ENCODE assay signal across 8 cellular contexts in the genomic region with DNA sequence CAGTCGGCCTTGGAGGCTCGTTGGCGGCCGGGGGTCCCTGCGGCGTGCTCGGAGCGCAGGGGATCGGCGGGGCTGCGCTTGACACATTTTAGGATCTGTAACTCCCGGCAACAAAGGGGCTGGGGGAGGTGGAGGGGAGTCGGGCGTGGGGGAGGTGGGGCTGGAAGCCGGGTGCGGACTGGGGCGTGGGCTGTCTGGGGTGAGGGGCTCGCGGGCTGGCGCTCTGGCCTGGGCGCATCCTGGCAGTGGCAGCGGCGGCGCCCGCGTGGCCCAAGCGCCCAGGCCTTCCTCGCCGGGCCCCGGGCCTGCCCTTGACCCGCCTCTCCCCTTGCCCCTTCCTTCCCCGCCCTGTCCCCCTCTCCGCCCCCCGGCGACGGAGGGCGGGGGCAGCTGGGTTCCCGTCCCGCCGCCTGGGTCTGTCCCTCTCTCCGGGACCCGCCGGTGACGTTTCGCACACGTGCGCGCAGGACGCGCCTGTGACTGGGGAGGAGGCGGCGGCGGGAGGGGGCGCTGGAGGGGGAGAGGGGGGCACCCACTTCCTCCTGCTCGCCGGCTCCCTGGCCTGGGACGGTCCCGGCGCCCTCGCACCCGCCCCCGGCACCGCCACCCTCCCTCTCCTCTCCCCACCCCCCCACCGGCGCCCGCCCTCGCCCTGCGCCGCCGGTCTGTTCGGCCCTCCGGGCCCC. TPM values are rescaled to one million over a fixed set of nuclear protein-coding genes. Genes with fewer than 3 reads are reported as not detected.
DNase-seq lines count a peak whose midpoint lies in the region; ATAC-seq and TF ChIP-seq lines count a peak whose summit lies in the region.

No MANE protein-coding gene starts in this region.

- WGBS in lung, 2 donors, result 1% methylated on average over 14 to 68 of the region's 72 CpGs

- H3K27ac ChIP-seq in BLaER1 treated with 17β-estradiol and CSF1 and Interleukin-3, amounts not matched to agents 10 nM and 100 nM, result peak overlapping the region; percentile 93 to 100 (median 99)
- H3K27ac ChIP-seq in dorsolateral prefrontal cortex (peak overlapping the region in 55 of 59 donors; percentile 20 to 91 (median 77)), lung (ENCODE audit: low read depth in 1 of 2, low read length in 1 of 2) (peak overlapping the region; percentile 85 to 86)

- H3K27me3 ChIP-seq in BLaER1 treated with 17β-estradiol and CSF1 and Interleukin-3, amounts not matched to agents 10 nM and 100 nM, result no peaks in the 10 kb centered on the region
- H3K27me3 ChIP-seq in dorsolateral prefrontal cortex, result peaks cover 0 to 4% (median 0%) of the 10 kb centered on the region in 45 donors
- no peaks in the 10 kb centered on the region for H3K27me3 ChIP-seq in lung (ENCODE audit: control insufficient read depth, insufficient read depth)

- peaks cover 38 to 50% (median 43%) of the 10 kb centered on the region in 10 experiments for H3K4me1 ChIP-seq in BLaER1 treated with 17β-estradiol and CSF1 and Interleukin-3, amounts not matched to agents 10 nM and 100 nM
- peaks cover 0 to 2% of the 10 kb centered on the region in 2 donors for H3K4me1 ChIP-seq in lung (ENCODE audit: control insufficient read depth in 2 of 2, insufficient read depth in 2 of 2, low read length in 2 of 2)

- intact Hi-C loops in activated CD4-positive, alpha-beta memory T cell treated with anti-CD3 and anti-CD28 coated beads for 36 hours (cut with micrococcal nuclease), result loop anchor here (5.0 kb wide), 1 partner anchor 51 kb away; no protein-coding TSS in a partner anchor
- intact Hi-C loops in dorsolateral prefrontal cortex (cut with DNase I), result loop anchor here (5.0 to 10.0 kb wide), 3 partner anchors 108 to 308 kb away; partner anchors contain the start of gene CDKAL1 (in 1 of the 2)

- H3K4me2 ChIP-seq in BLaER1 treated with 17β-estradiol and CSF1 and Interleukin-3, amounts not matched to agents 10 nM and 100 nM, result peak overlapping the region in 8 of 11 experiments; percentile 41 to 91 (median 70); a peak in 11 of 22 replicates

- peaks cover 35 to 41% (median 37%) of the 10 kb centered on the region in 11 experiments; a peak in 21 of 22 replicates for H4K20me1 ChIP-seq in BLaER1 treated with 17β-estradiol and CSF1 and Interleukin-3, amounts not matched to agents 10 nM and 100 nM

- peaks cover 53% of the 10 kb centered on the region for H3K4me1 Mint-ChIP-seq in activated CD4-positive, alpha-beta memory T cell treated with anti-CD3 and anti-CD28 coated beads for 36 hours (ENCODE audit: low read depth)

- peak overlapping the region; percentile 96 for H3K27ac Mint-ChIP-seq in activated CD4-positive, alpha-beta memory T cell treated with anti-CD3 and anti-CD28 coated beads for 36 hours

- peak overlapping the region; percentile 97 for H3K4me3 Mint-ChIP-seq in activated CD4-positive, alpha-beta memory T cell treated with anti-CD3 and anti-CD28 coated beads for 36 hours

- H3K27me3 Mint-ChIP-seq in activated CD4-positive, alpha-beta memory T cell treated with anti-CD3 and anti-CD28 coated beads for 36 hours, result no peaks in the 10 kb centered on the region

- ATAC-seq in HG03439 (IDR thresholded peaks at IDR 0.05; ENCODE audit: unreplicated experiment), result peak; percentile 44
- peak; percentile 56 for ATAC-seq in lung (ENCODE audit: insufficient read depth, low FRiP score)

- DNase-seq in GM19238 (ENCODE audit: insufficient read length, low spot score) (peak; percentile 71), NCI-H748 (lab: John Stamatoyannopoulos, UW; ENCODE audit: unreplicated experiment) (peak; percentile 92), dorsolateral prefrontal cortex (peak; percentile 27 to 85 (median 71)), lung (ENCODE audit: low spot score) (peak; percentile 88)
- peak; percentile 95 for DNase-seq in activated CD4-positive, alpha-beta memory T cell treated with anti-CD3 and anti-CD28 coated beads for 36 hours
- peak; percentile 76 to 92 (median 81) for DNase-seq in stimulated activated CD4-positive, alpha-beta T cell treated with anti-CD3 and anti-CD28 coated beads, TNF-alpha, amount 100 ng/mL, for 24 hours (ENCODE audit: low read depth in 3 of 3)

- no peaks in the 10 kb centered on the region for H3K9me3 Mint-ChIP-seq in activated CD4-positive, alpha-beta memory T cell treated with anti-CD3 and anti-CD28 coated beads for 36 hours

- peaks cover 5 to 34% (median 30%) of the 10 kb centered on the region in 11 experiments; a peak in 21 of 22 replicates for H3K36me3 ChIP-seq in BLaER1 treated with 17β-estradiol and CSF1 and Interleukin-3, amounts not matched to agents 10 nM and 100 nM
- no peaks in the 10 kb centered on the region for H3K36me3 ChIP-seq in lung (ENCODE audit: control insufficient read depth in 2 of 2, insufficient read depth in 2 of 2, low read length in 2 of 2)

- no peak for TF ChIP-seq CTCF in dorsolateral prefrontal cortex (IDR thresholded peaks at IDR 0.05 in 54 of 56, conservative IDR thresholded peaks at IDR 0.05 in 2 of 56; ENCODE audit: low read depth in 1 of 56, partially characterized antibody in 56 of 56)
- TF ChIP-seq CTCF in lung (IDR thresholded peaks at IDR 0.05; ENCODE audit: control extremely low read depth, extremely low read depth), result no peak

- CTCF ChIA-PET in activated CD4-positive, alpha-beta memory T cell treated with anti-CD3 and anti-CD28 coated beads for 36 hours (lab: Charles Lee), result interaction anchor here (1.7 to 3.1 kb wide), 3 partner anchors 35 to 130 kb away, joined by 5 to 25 read pairs (median 19); partner anchors contain the start of gene CDKAL1

- H3K36me3 Mint-ChIP-seq in activated CD4-positive, alpha-beta memory T cell treated with anti-CD3 and anti-CD28 coated beads for 36 hours, result peaks cover 17% of the 10 kb centered on the region

- peak overlapping the region; percentile 94 to 100 (median 99) for H3K9ac ChIP-seq in BLaER1 treated with 17β-estradiol and CSF1 and Interleukin-3, amounts not matched to agents 10 nM and 100 nM

- H3K4me3 ChIP-seq in BLaER1 treated with 17β-estradiol and CSF1 and Interleukin-3, amounts not matched to agents 10 nM and 100 nM, result peak overlapping the region; percentile 74 to 97 (median 84)
- H3K4me3 ChIP-seq in dorsolateral prefrontal cortex (peak overlapping the region; percentile 38 to 88 (median 71)), lung (peak overlapping the region; percentile 56)

- POLR2A ChIA-PET in activated CD4-positive, alpha-beta memory T cell treated with anti-CD3 and anti-CD28 coated beads for 36 hours (lab: Charles Lee), result interaction anchor here (0.6 to 2.9 kb wide), 6 partner anchors 62 to 131 kb away, joined by 3 to 29 read pairs (median 4); partner anchors contain the start of gene CDKAL1

- no peaks in the 10 kb centered on the region for H3K9me3 ChIP-seq in BLaER1 treated with 17β-estradiol and CSF1 and Interleukin-3, amounts not matched to agents 10 nM and 100 nM (replicated peaks in 1 of 11)
- H3K9me3 ChIP-seq in lung (ENCODE audit: control insufficient read depth in 2 of 2, insufficient read depth in 1 of 2, low read length in 1 of 2), result no peaks in the 10 kb centered on the region

RNA-seq across cellular contexts. Expression of gene E2F3, which starts 1.5 kb away (rescaled TPM):
- 10 to 100 TPM; 17.9 to 18.2 TPM for total RNA-seq in activated CD4-positive, alpha-beta memory T cell treated with anti-CD3 and anti-CD28 coated beads for 36 hours
- total RNA-seq in dorsolateral prefrontal cortex, result 10 to 100 TPM in 71 of 120 experiments, 1 to 10 TPM in 49; 5.6 to 18.0 (median 10.5) TPM
- total RNA-seq in lung, result 1 to 10 TPM; 6.0 to 9.3 TPM
- 10 to 100 TPM in 1 of 2 donors, 1 to 10 TPM in 1; 4.1 to 13.3 TPM for polyA plus RNA-seq in lung

Comparison
In these comparisons a context has a peak if more than half of its experiments do, and no peak if none do; other contexts are left out.
1. Peak in every context shown above with its lines: DNase-seq, ATAC-seq, H3K4me3 ChIP-seq and H3K27ac ChIP-seq.